Comparison of ENCODE assay signal across 8 cellular contexts in genomic region chr10:21532694-21533576, GRCh38. TPM values are rescaled to one million over a fixed set of nuclear protein-coding genes. Genes with fewer than 3 reads are reported as not detected.
A peak's percentile ranks its signal among the peaks of the same experiment; 100 is the strongest.
DNase-seq lines count a peak whose midpoint lies in the region; TF ChIP-seq lines count a peak whose summit lies in the region.

No MANE protein-coding gene starts in this region.

- H3K27me3 ChIP-seq in H7 (ENCODE audit: control insufficient read depth, insufficient read depth, low read length) = no peaks in the 10 kb centered on the region
- no peaks in the 10 kb centered on the region for H3K27me3 ChIP-seq in Peyer's patch
- H3K27me3 ChIP-seq in esophagus muscularis mucosa = no peaks in the 10 kb centered on the region

- DNase-seq in DMS79 treated with DMSO at 0.1 percent for 48 hours (lab: John Stamatoyannopoulos, UW) (peak; percentile 29), DMS79 (lab: John Stamatoyannopoulos, UW) (no peak), H7 (no peak), Peyer's patch (no peak), esophagus muscularis mucosa (ENCODE audit: extremely low spot score) (no peak), progenitor cell of endocrine pancreas (ENCODE audit: low spot score, unreplicated experiment) (no peak), DMS114 treated with DMSO at 0.1 percent for 48 hours (lab: John Stamatoyannopoulos, UW; ENCODE audit: unreplicated experiment) (no peak), activated gamma-delta T cell treated with Interleukin-2 at 50 U/mL for 16 hours (no peak)

- H3K9me3 Mint-ChIP-seq in progenitor cell of endocrine pancreas (ENCODE audit: low read depth) = no peaks in the 10 kb centered on the region

- intact Hi-C loops in esophagus muscularis mucosa (cut with DNase I) = loop anchor here (5.0 kb wide), 1 partner anchor 784 kb away; the partner anchor contains the start of gene COMMD3

- H3K36me3 Mint-ChIP-seq in progenitor cell of endocrine pancreas (ENCODE audit: insufficient read depth) = no peaks in the 10 kb centered on the region

- peak overlapping the region; percentile 84 to 96 (median 90) for H3K27ac ChIP-seq in Peyer's patch
- H3K27ac ChIP-seq in esophagus muscularis mucosa (replicated peaks in 1 of 4) = peak overlapping the region; percentile 95 to 98 (median 96)

- peak overlapping the region; percentile 98 for H3K27ac Mint-ChIP-seq in progenitor cell of endocrine pancreas

- H3K9me3 ChIP-seq in Peyer's patch (no peaks in the 10 kb centered on the region), esophagus muscularis mucosa (no peaks in the 10 kb centered on the region)

- TF ChIP-seq CTCF in Peyer's patch (IDR thresholded peaks at IDR 0.05) = no peak
- no peak for TF ChIP-seq CTCF in esophagus muscularis mucosa (IDR thresholded peaks at IDR 0.05)
- TF ChIP-seq CTCF in progenitor cell of endocrine pancreas (IDR thresholded peaks at IDR 0.05; ENCODE audit: unreplicated experiment) = no peak

- H3K4me1 Mint-ChIP-seq in progenitor cell of endocrine pancreas (ENCODE audit: low read depth) = peaks cover 29% of the 10 kb centered on the region

- H3K4me3 Mint-ChIP-seq in progenitor cell of endocrine pancreas (ENCODE audit: low read depth) = peak overlapping the region; percentile 84

- H3K36me3 ChIP-seq in H7 (replicated peaks; ENCODE audit: control insufficient read depth, insufficient read depth, low read length) (peaks cover 1% of the 10 kb centered on the region), Peyer's patch (peaks cover 0 to 12% (median 0%) of the 10 kb centered on the region in 3 donors), esophagus muscularis mucosa (peaks cover 0 to 10% (median 7%) of the 10 kb centered on the region in 4 donors)

- H3K4me3 ChIP-seq in H7 (ENCODE audit: insufficient read depth, low read depth, low read length) = peak overlapping the region; percentile 66
- H3K4me3 ChIP-seq in Peyer's patch = peak overlapping the region; percentile 56 to 85 (median 74)
- H3K4me3 ChIP-seq in esophagus muscularis mucosa = peak overlapping the region; percentile 88 to 92 (median 90)

- no peaks in the 10 kb centered on the region for H3K27me3 Mint-ChIP-seq in progenitor cell of endocrine pancreas

- peaks cover 3 to 26% (median 5%) of the 10 kb centered on the region in 4 donors for H3K4me1 ChIP-seq in Peyer's patch
- H3K4me1 ChIP-seq in esophagus muscularis mucosa = peaks cover 14 to 54% (median 45%) of the 10 kb centered on the region in 4 donors

- no peak for TF ChIP-seq POLR2A in Peyer's patch (IDR thresholded peaks at IDR 0.05)
- no peak for TF ChIP-seq POLR2A in esophagus muscularis mucosa (IDR thresholded peaks at IDR 0.05; ENCODE audit: low read depth)

- 20% methylated on average over 17 of the region's 17 CpGs for WGBS in esophagus muscularis mucosa

- TF ChIP-seq EP300 in esophagus muscularis mucosa (IDR thresholded peaks at IDR 0.05) = no peak

RNA-seq across cellular contexts. Expression of gene MLLT10, which starts 1.1 kb away (rescaled TPM):
- total RNA-seq in H7 (2014; rRNA removed; shearing (Covaris generic)) = 47.2 and 59.0 TPM in 2 replicates
- total RNA-seq in Peyer's patch (10 to 100 TPM; 25.2 to 65.2 (median 40.1) TPM), esophagus muscularis mucosa (10 to 100 TPM; 23.5 to 39.7 (median 30.2) TPM), progenitor cell of endocrine pancreas (55.7 and 65.6 TPM in 2 replicates)

RNA-seq across cellular contexts. Expression of gene SKIDA1, which starts 7.5 kb away (rescaled TPM):
- 10.4 and 15.1 TPM in 2 replicates for total RNA-seq in H7 (2014; rRNA removed; shearing (Covaris generic))
- total RNA-seq in Peyer's patch (under 1 TPM in 1 of 4 donors, not detected in 3; 0.27 TPM), esophagus muscularis mucosa (1 to 10 TPM in 3 of 4 donors, under 1 TPM in 1; 0.50 to 2.9 (median 1.2) TPM), progenitor cell of endocrine pancreas (13.6 and 15.3 TPM in 2 replicates)
